Comparison of ENCODE assay signal across 20 cellular contexts in the genomic region with DNA sequence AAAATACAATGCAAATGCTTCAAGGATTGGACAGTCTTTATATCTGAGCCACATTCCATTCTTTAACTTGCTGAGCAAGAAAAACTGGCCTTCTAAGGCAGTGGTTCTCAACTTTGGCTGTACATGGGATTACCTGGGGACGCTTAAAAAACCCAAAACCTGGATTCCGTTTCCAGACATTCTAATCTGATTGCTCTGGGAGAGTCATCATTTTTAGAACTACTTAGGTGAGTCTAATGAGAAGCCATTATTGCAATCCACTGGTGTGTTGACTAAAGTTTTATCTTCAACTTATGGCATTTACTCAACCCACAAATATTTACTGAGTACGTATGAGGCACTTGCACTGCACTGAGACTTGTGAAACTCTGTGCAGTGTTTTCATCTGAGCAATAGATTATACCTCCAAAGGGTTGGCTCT.
DNase-seq lines count a peak whose midpoint lies in the region; ATAC-seq and TF ChIP-seq lines count a peak whose summit lies in the region.
"Had no signal": no experiment of that assay in that cellular context is flagged by ENCODE, and none has a peak within 500 bp of the region (broad histone marks: within the 10 kb centered on the region; RNA-seq: fewer than 3 reads in every experiment).

No MANE protein-coding gene starts in this region.

- WGBS in mammary epithelial cell (ENCODE audit: low coverage, missing lambda C conversion rate): 15% methylated on average over 3 of the region's 3 CpGs

- H3K4me3 Mint-ChIP-seq in activated CD4-positive, alpha-beta memory T cell treated with anti-CD3 and anti-CD28 coated beads for 36 hours: no peak overlapping the region
- no peak overlapping the region for H3K4me3 Mint-ChIP-seq in effector memory CD8-positive, alpha-beta T cell
- H3K4me3 Mint-ChIP-seq: CD4-positive, alpha-beta T cell; central memory CD8-positive, alpha-beta T cell; neural progenitor cell had no signal

- no peaks in the 10 kb centered on the region for H3K36me3 Mint-ChIP-seq in activated CD4-positive, alpha-beta memory T cell treated with anti-CD3 and anti-CD28 coated beads for 36 hours
- no peaks in the 10 kb centered on the region for H3K36me3 Mint-ChIP-seq in effector memory CD8-positive, alpha-beta T cell (ENCODE audit: insufficient read depth)

- H3K9ac ChIP-seq in mammary epithelial cell (ENCODE audit: insufficient read depth, low read length): no peak overlapping the region
- H3K9ac ChIP-seq: neural progenitor cell had no signal

- no peaks in the 10 kb centered on the region for H3K27me3 ChIP-seq in mammary epithelial cell (ENCODE audit: insufficient read depth, low read length)
- H3K27me3 ChIP-seq: neural progenitor cell had no signal

- H3K36me3 ChIP-seq in mammary epithelial cell (ENCODE audit: insufficient read depth, low read length): no peaks in the 10 kb centered on the region
- H3K36me3 ChIP-seq: neural progenitor cell had no signal

- CTCF ChIA-PET in mammary epithelial cell (lab: Charles Lee; ENCODE audit: low non-redundant PET): no interaction called here
- CTCF ChIA-PET in activated CD4-positive, alpha-beta memory T cell treated with anti-CD3 and anti-CD28 coated beads for 36 hours (lab: Charles Lee): no interaction called here

- H3K27ac ChIP-seq in 22Rv1: peak overlapping the region; percentile 41
- H3K27ac ChIP-seq in mammary epithelial cell (ENCODE audit: insufficient read depth, low read depth, low read length): no peak overlapping the region
- H3K27ac ChIP-seq: HL-60, neural progenitor cell had no signal

- H4K20me1 ChIP-seq in mammary epithelial cell (ENCODE audit: insufficient read depth, low read length): no peaks in the 10 kb centered on the region

- H3K4me1 Mint-ChIP-seq in activated CD4-positive, alpha-beta memory T cell treated with anti-CD3 and anti-CD28 coated beads for 36 hours (ENCODE audit: low read depth): no peaks in the 10 kb centered on the region
- no peaks in the 10 kb centered on the region for H3K4me1 Mint-ChIP-seq in effector memory CD8-positive, alpha-beta T cell (ENCODE audit: low read depth in 2 of 2)
- H3K4me1 Mint-ChIP-seq: central memory CD8-positive, alpha-beta T cell had no signal

- H3K4me1 ChIP-seq in mammary epithelial cell (ENCODE audit: insufficient read depth, low read length): peaks cover 11% of the 10 kb centered on the region

- dilution Hi-C loops in mammary epithelial cell (cut with HindIII; ENCODE audit: low sequenced_read_pairs): no loop called here

- in situ Hi-C loops in mammary epithelial cell (cut with MboI; ENCODE audit: low sequenced_read_pairs in 2 of 2): no loop called here

- H3K9me3 Mint-ChIP-seq in activated CD4-positive, alpha-beta memory T cell treated with anti-CD3 and anti-CD28 coated beads for 36 hours: no peaks in the 10 kb centered on the region
- H3K9me3 Mint-ChIP-seq in effector memory CD8-positive, alpha-beta T cell: no peaks in the 10 kb centered on the region
- H3K9me3 Mint-ChIP-seq: activated T-helper 2 cell treated with anti-CD3 and anti-CD28 coated beads, Interferon-gamma antibody, Interleukin-2, Interleukin-4, amounts not matched to agents 10 μg/mL and 5 μg/mL and 100 μg/mL, durations not matched to agents 14 hours and 24 hours and 36 hours; CD4-positive, alpha-beta T cell; central memory CD8-positive, alpha-beta T cell had no signal

- H3K9me3 ChIP-seq in mammary epithelial cell (replicated peaks; ENCODE audit: insufficient read depth, low read length): no peaks in the 10 kb centered on the region

- ATAC-seq in GM18870 (IDR thresholded peaks at IDR 0.05; ENCODE audit: unreplicated experiment): no peak
- ATAC-seq in effector memory CD8-positive, alpha-beta T cell (replicated peaks): no peak

- TF ChIP-seq CTCF in 22Rv1 (IDR thresholded peaks at IDR 0.05) (no peak), mammary epithelial cell (conservative IDR thresholded peaks at IDR 0.05 in 1 of 2, IDR thresholded peaks at IDR 0.05 in 1 of 2; ENCODE audit: extremely low read depth in 1 of 2, insufficient read depth in 1 of 2, low read depth in 1 of 2, low read length in 2 of 2) (no peak)

- no TSS peak for BruUV-seq in mammary epithelial cell (replicated peaks; lab: Mats Ljungman, UMichigan)

- POLR2A ChIA-PET in activated CD4-positive, alpha-beta memory T cell treated with anti-CD3 and anti-CD28 coated beads for 36 hours (lab: Charles Lee): no interaction called here

- no peaks in the 10 kb centered on the region for H3K79me2 ChIP-seq in mammary epithelial cell (ENCODE audit: insufficient read depth, low read length)

- DNase-seq in HT1080 (ENCODE audit: low read depth) (peak; percentile 25), mammary epithelial cell (peak; percentile 89), left kidney (ENCODE audit: low read depth, low spot score) (peak; percentile 37), middle frontal gyrus (ENCODE audit: extremely low spot score, low spot score) (no peak)
- no peak for DNase-seq in activated CD4-positive, alpha-beta memory T cell treated with anti-CD3 and anti-CD28 coated beads for 36 hours
- DNase-seq in effector memory CD8-positive, alpha-beta T cell: no peak
- DNase-seq: activated CD4-positive, CD25-positive, alpha-beta regulatory T cell treated with anti-CD3 and anti-CD28 coated beads, Interleukin-2, amount 50 U/mL, for 72 hours; CD4-positive, alpha-beta T cell; effector CD4-positive, alpha-beta T cell; H7; kidney; NCI-H2029; NCI-H524 treated with DMSO at 0.1 percent for 48 hours had no signal

- no peak overlapping the region for H3K27ac Mint-ChIP-seq in activated CD4-positive, alpha-beta memory T cell treated with anti-CD3 and anti-CD28 coated beads for 36 hours
- no peak overlapping the region for H3K27ac Mint-ChIP-seq in effector memory CD8-positive, alpha-beta T cell
- H3K27ac Mint-ChIP-seq: activated T-helper 2 cell treated with anti-CD3 and anti-CD28 coated beads, Interferon-gamma antibody, Interleukin-2, Interleukin-4, amounts not matched to agents 10 μg/mL and 5 μg/mL and 100 μg/mL, durations not matched to agents 14 hours and 24 hours and 36 hours; CD4-positive, alpha-beta T cell; neural progenitor cell had no signal

- intact Hi-C loops in mammary epithelial cell (cut with micrococcal nuclease): no loop called here
- intact Hi-C loops in activated CD4-positive, alpha-beta memory T cell treated with anti-CD3 and anti-CD28 coated beads for 36 hours (cut with micrococcal nuclease): no loop called here

- H3K4me3 ChIP-seq in mammary epithelial cell (replicated peaks in 1 of 3; ENCODE audit: insufficient read depth in 1 of 3, low read depth in 2 of 3, low read length in 3 of 3): no peak overlapping the region
- H3K4me3 ChIP-seq: K562, neural progenitor cell had no signal

- peak overlapping the region; percentile 8 for H3K4me2 ChIP-seq in mammary epithelial cell (ENCODE audit: insufficient read depth, low read depth, low read length)
- H3K4me2 ChIP-seq: neural progenitor cell had no signal

- peak overlapping the region; percentile 65 for H2AFZ ChIP-seq in mammary epithelial cell (ENCODE audit: low read depth, low read length)
- H2AFZ ChIP-seq: neural progenitor cell had no signal

- no peaks in the 10 kb centered on the region for H3K27me3 Mint-ChIP-seq in activated CD4-positive, alpha-beta memory T cell treated with anti-CD3 and anti-CD28 coated beads for 36 hours
- H3K27me3 Mint-ChIP-seq in effector memory CD8-positive, alpha-beta T cell: peaks cover 9 to 11% of the 10 kb centered on the region in 2 donors

Comparison
In these comparisons a context has a peak if more than half of its experiments do, and no peak if none do; other contexts are left out.
1. DNase-seq: peak in HT1080 (single experiment), mammary epithelial cell (single experiment) and left kidney (single experiment); none in activated CD4-positive, alpha-beta memory T cell treated with anti-CD3 and anti-CD28 coated beads for 36 hours (single experiment), middle frontal gyrus (single experiment) and effector memory CD8-positive, alpha-beta T cell (0 of 3).